Comparison of ENCODE assay signal across 12 cellular contexts in the genomic region with DNA sequence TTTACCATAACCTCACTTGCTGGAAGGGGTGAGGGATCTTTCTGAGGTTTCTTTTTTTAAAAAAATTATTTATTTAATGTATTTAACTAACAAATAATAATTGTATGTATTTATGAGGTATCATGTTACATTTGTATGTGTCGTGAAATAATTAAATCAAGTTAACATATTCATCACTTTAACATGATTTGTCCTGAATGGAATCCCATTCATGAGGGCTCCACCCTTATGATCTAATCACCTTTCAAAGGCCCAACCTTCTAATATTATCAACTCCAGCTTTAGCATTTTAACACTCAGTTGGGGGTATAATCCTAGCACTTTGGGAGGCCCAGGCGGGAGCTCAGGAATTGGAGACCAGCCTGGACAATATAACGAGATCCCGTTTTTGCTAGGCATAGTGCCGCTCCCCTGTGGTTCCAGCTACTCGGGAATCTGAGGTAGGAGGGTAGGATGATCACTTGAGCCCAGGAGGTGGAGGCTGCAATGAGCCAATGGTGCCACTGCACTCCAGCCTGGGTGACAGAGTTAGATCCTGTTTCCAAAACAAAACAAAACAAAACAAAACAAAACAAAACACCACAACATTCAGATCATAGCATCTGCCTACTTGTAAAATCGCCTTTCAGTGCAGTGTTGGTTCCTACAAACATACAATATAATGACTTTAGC. TPM values are rescaled to one million over a fixed set of nuclear protein-coding genes. Genes with fewer than 3 reads are reported as not detected.
DNase-seq lines count a peak whose midpoint lies in the region; ATAC-seq and TF ChIP-seq lines count a peak whose summit lies in the region.
"Had no signal": no experiment of that assay in that cellular context is flagged by ENCODE, and none has a peak within 500 bp of the region (broad histone marks: within the 10 kb centered on the region; RNA-seq: fewer than 3 reads in every experiment).

No MANE protein-coding gene starts in this region.

- no peak for DNase-seq in activated naive CD4-positive, alpha-beta T cell treated with anti-CD3 and anti-CD28 coated beads, Interleukin-2, amount 50 U/mL, for 16 hours
- DNase-seq in SJCRH30 (peak in 1 of 2 experiments; percentile 14), epithelial cell of esophagus (ENCODE audit: low read depth) (peak; percentile 65), Ammon's horn (ENCODE audit: low spot score) (no peak)
- no peak for DNase-seq in stimulated activated naive CD8-positive, alpha-beta T cell treated with anti-CD3 and anti-CD28 coated beads, Interleukin-15, amount 100 ng/mL, for 72 hours
- no peak for DNase-seq in effector CD4-positive, alpha-beta T cell
- DNase-seq: body of pancreas; NCI-H345; stimulated activated CD4-positive, alpha-beta T cell treated with anti-CD3 and anti-CD28 coated beads, Interleukin-2, amount 100 ng/mL, for 48 hours; transverse colon had no signal

- H3K27ac Mint-ChIP-seq in activated naive CD4-positive, alpha-beta T cell treated with anti-CD3 and anti-CD28 coated beads, Interleukin-2, amount 50 U/mL, for 24 hours = peak overlapping the region; percentile 97
- H3K27ac Mint-ChIP-seq in stimulated activated naive CD8-positive, alpha-beta T cell treated with anti-CD3 and anti-CD28 coated beads, Interleukin-15, amount 100 ng/mL, for 72 hours = peak overlapping the region in 1 of 2 donors; percentile 99

- H3K4me1 Mint-ChIP-seq in activated naive CD4-positive, alpha-beta T cell treated with anti-CD3 and anti-CD28 coated beads, Interleukin-2, amount 50 U/mL, for 24 hours = peaks cover 35% of the 10 kb centered on the region
- peaks cover 34% of the 10 kb centered on the region for H3K4me1 Mint-ChIP-seq in stimulated activated naive CD8-positive, alpha-beta T cell treated with anti-CD3 and anti-CD28 coated beads, Interleukin-15, amount 100 ng/mL, for 72 hours

- H3K4me1 ChIP-seq in SJCRH30 = no peaks in the 10 kb centered on the region

- H3K4me3 ChIP-seq in SJCRH30 (peak overlapping the region; percentile 92), epithelial cell of esophagus (ENCODE audit: low read length) (no peak overlapping the region)

- no peak overlapping the region for H3K27ac ChIP-seq in SJCRH30

- no peaks in the 10 kb centered on the region for H3K27me3 Mint-ChIP-seq in activated naive CD4-positive, alpha-beta T cell treated with anti-CD3 and anti-CD28 coated beads, Interleukin-2, amount 50 U/mL, for 24 hours
- H3K27me3 Mint-ChIP-seq in stimulated activated naive CD8-positive, alpha-beta T cell treated with anti-CD3 and anti-CD28 coated beads, Interleukin-15, amount 100 ng/mL, for 72 hours = no peaks in the 10 kb centered on the region

- no peaks in the 10 kb centered on the region for H3K9me3 ChIP-seq in SJCRH30 (replicated peaks)
- H3K9me3 ChIP-seq: body of pancreas, transverse colon had no signal

- no peaks in the 10 kb centered on the region for H3K27me3 ChIP-seq in SJCRH30
- H3K27me3 ChIP-seq: body of pancreas, transverse colon had no signal

- H3K4me3 Mint-ChIP-seq in activated naive CD4-positive, alpha-beta T cell treated with anti-CD3 and anti-CD28 coated beads, Interleukin-2, amount 50 U/mL, for 24 hours = peak overlapping the region; percentile 94
- H3K4me3 Mint-ChIP-seq in stimulated activated naive CD8-positive, alpha-beta T cell treated with anti-CD3 and anti-CD28 coated beads, Interleukin-15, amount 100 ng/mL, for 72 hours = peak overlapping the region; percentile 94 to 96

- H3K9me3 Mint-ChIP-seq in activated naive CD4-positive, alpha-beta T cell treated with anti-CD3 and anti-CD28 coated beads, Interleukin-2, amount 50 U/mL, for 24 hours = no peaks in the 10 kb centered on the region
- H3K9me3 Mint-ChIP-seq in stimulated activated naive CD8-positive, alpha-beta T cell treated with anti-CD3 and anti-CD28 coated beads, Interleukin-15, amount 100 ng/mL, for 72 hours = no peaks in the 10 kb centered on the region

- H3K36me3 ChIP-seq in SJCRH30 = no peaks in the 10 kb centered on the region
- H3K36me3 ChIP-seq: transverse colon had no signal

- no peak for ATAC-seq in stimulated activated naive CD8-positive, alpha-beta T cell treated with anti-CD3 and anti-CD28 coated beads, Interleukin-15, amount 100 ng/mL, for 72 hours
- no peak for ATAC-seq in GM18909 (IDR thresholded peaks at IDR 0.05; ENCODE audit: poor library complexity, unreplicated experiment)

- TF ChIP-seq CTCF in epithelial cell of esophagus (IDR thresholded peaks at IDR 0.05; ENCODE audit: insufficient read depth, low read depth, low read length, missing control alignments) = no peak

- H3K36me3 Mint-ChIP-seq in activated naive CD4-positive, alpha-beta T cell treated with anti-CD3 and anti-CD28 coated beads, Interleukin-2, amount 50 U/mL, for 24 hours = no peaks in the 10 kb centered on the region

RNA-seq across cellular contexts. Expression of a gene that starts 1.1 kb away (rescaled TPM):
- 10.1 and 10.3 TPM in 2 replicates for total RNA-seq in SJCRH30 (2014; rRNA removed; shearing (Covaris generic))
